ENCODE assay signal across 12 cellular contexts in the genomic region with DNA sequence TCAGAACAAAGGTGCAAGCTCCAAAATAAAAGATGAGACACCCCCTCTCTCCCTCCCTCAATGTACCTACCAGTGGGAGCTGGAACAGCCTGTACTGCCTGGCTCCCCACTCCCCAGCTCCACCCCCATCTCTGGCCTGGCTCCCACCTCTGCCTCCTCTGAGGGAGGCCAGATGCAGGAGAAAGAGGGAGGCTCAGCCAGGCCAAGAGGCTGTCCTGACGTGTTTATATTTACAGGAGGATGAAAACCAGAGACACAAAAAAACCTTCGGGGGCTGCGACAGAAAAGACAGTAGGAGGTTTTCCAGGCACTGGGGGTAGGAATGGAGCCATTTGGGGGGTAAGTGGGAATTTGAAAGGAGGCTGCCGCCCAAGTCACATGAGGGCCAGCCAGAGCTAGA. TPM values are rescaled to one million over a fixed set of nuclear protein-coding genes. Genes with fewer than 3 reads are reported as not detected.
A peak's percentile ranks its signal among the peaks of the same experiment; 100 is the strongest.
DNase-seq lines count a peak whose midpoint lies in the region; ATAC-seq and TF ChIP-seq lines count a peak whose summit lies in the region.
"Had no signal": no experiment of that assay in that cellular context is flagged by ENCODE, and none has a peak within 500 bp of the region (broad histone marks: within the 10 kb centered on the region; RNA-seq: fewer than 3 reads in every experiment).

No MANE protein-coding gene starts in this region.

- H3K9me3 Mint-ChIP-seq in activated naive CD4-positive, alpha-beta T cell treated with anti-CD3 and anti-CD28 coated beads, Interleukin-2, amount 50 U/mL, for 24 hours = no peaks in the 10 kb centered on the region
- H3K9me3 Mint-ChIP-seq in naive thymus-derived CD8-positive, alpha-beta T cell = no peaks in the 10 kb centered on the region
- H3K9me3 Mint-ChIP-seq in type B pancreatic cell = no peaks in the 10 kb centered on the region
- H3K9me3 Mint-ChIP-seq: natural killer cell treated with Interleukin-12 subunit alpha and Interleukin-12 subunit beta and Interleukin-15 and Interleukin-18, amount 100 ng/mL, for 72 hours had no signal

- POLR2A ChIA-PET in naive thymus-derived CD8-positive, alpha-beta T cell (lab: Charles Lee) = interaction anchor here (0.5 to 0.8 kb wide), 2 partner anchors 9 to 24 kb away, joined by 4 read pairs; no protein-coding TSS in a partner anchor

- ATAC-seq in naive thymus-derived CD8-positive, alpha-beta T cell = no peak
- ATAC-seq in GM19397 (IDR thresholded peaks at IDR 0.05; ENCODE audit: unreplicated experiment) = no peak
- ATAC-seq: natural killer cell treated with Interleukin-12 subunit alpha and Interleukin-12 subunit beta and Interleukin-15 and Interleukin-18, amount 100 ng/mL, for 72 hours had no signal

- peak; percentile 97 for TF ChIP-seq EP300 in transverse colon (IDR thresholded peaks at IDR 0.05; ENCODE audit: low read depth)

- intact Hi-C loops in transverse colon (cut with DNase I; ENCODE audit: low total_unique reads) = loop anchor here (5.0 kb wide), 1 partner anchor 631 kb away; a partner anchor contains a TSS

- no peaks in the 10 kb centered on the region for H3K27me3 ChIP-seq in transverse colon
- H3K27me3 ChIP-seq: ascending aorta, gastrocnemius medialis had no signal

- TF ChIP-seq CTCF in transverse colon (IDR thresholded peaks at IDR 0.05) (no peak), type B pancreatic cell (conservative IDR thresholded peaks at IDR 0.05) (no peak)

- DNase-seq in activated naive CD4-positive, alpha-beta T cell (lab: John Stamatoyannopoulos, UW) = no peak
- DNase-seq in amniotic epithelial cell (ENCODE audit: low read depth) (peak; percentile 80), transverse colon (peak; percentile 64), NCI-H524 (lab: John Stamatoyannopoulos, UW) (no peak), type B pancreatic cell (ENCODE audit: extremely low spot score, unreplicated experiment) (no peak)
- DNase-seq in naive thymus-derived CD8-positive, alpha-beta T cell = no peak
- DNase-seq: small intestine had no signal

- in situ Hi-C loops in transverse colon (cut with MboI; ENCODE audit: low pct_ligation_motif_present in 1 of 4, low pct_unique_long_range_greater_than_20kb in 1 of 4, low sequenced_read_pairs in 3 of 4) = loop anchor here in 2 of 4 donors (25.0 kb wide), 3 partner anchors 194 to 444 kb away; a partner anchor contains a TSS

- no peak overlapping the region for H3K4me3 Mint-ChIP-seq in activated naive CD4-positive, alpha-beta T cell treated with anti-CD3 and anti-CD28 coated beads, Interleukin-2, amount 50 U/mL, for 24 hours
- no peak overlapping the region for H3K4me3 Mint-ChIP-seq in naive thymus-derived CD8-positive, alpha-beta T cell
- H3K4me3 Mint-ChIP-seq in type B pancreatic cell = no peak overlapping the region
- H3K4me3 Mint-ChIP-seq: natural killer cell treated with Interleukin-12 subunit alpha and Interleukin-12 subunit beta and Interleukin-15 and Interleukin-18, amount 100 ng/mL, for 72 hours had no signal

- peaks cover 0 to 32% (median 5%) of the 10 kb centered on the region in 4 donors for H3K4me1 ChIP-seq in transverse colon
- H3K4me1 ChIP-seq: ascending aorta, gastrocnemius medialis had no signal

- no peaks in the 10 kb centered on the region for H3K36me3 ChIP-seq in transverse colon
- H3K36me3 ChIP-seq: ascending aorta, gastrocnemius medialis had no signal

- no peak for TF ChIP-seq POLR2A in transverse colon (IDR thresholded peaks at IDR 0.05)

- H3K4me3 ChIP-seq in transverse colon = no peak overlapping the region
- H3K4me3 ChIP-seq: ascending aorta, gastrocnemius medialis had no signal

- H3K4me1 Mint-ChIP-seq in activated naive CD4-positive, alpha-beta T cell treated with anti-CD3 and anti-CD28 coated beads, Interleukin-2, amount 50 U/mL, for 24 hours = peaks cover 26% of the 10 kb centered on the region
- peaks cover 23 to 42% (median 35%) of the 10 kb centered on the region in 4 donors for H3K4me1 Mint-ChIP-seq in naive thymus-derived CD8-positive, alpha-beta T cell
- no peaks in the 10 kb centered on the region for H3K4me1 Mint-ChIP-seq in type B pancreatic cell (ENCODE audit: unreplicated experiment)

- H3K9me3 ChIP-seq in transverse colon = no peaks in the 10 kb centered on the region
- H3K9me3 ChIP-seq: ascending aorta, gastrocnemius medialis had no signal

- peak overlapping the region; percentile 67 to 91 (median 84) for H3K27ac ChIP-seq in transverse colon
- H3K27ac ChIP-seq: ascending aorta had no signal

- peak overlapping the region; percentile 52 for H3K27ac Mint-ChIP-seq in activated naive CD4-positive, alpha-beta T cell treated with anti-CD3 and anti-CD28 coated beads, Interleukin-2, amount 50 U/mL, for 24 hours
- H3K27ac Mint-ChIP-seq in naive thymus-derived CD8-positive, alpha-beta T cell = peak overlapping the region in 7 of 10 donors; percentile 44 to 79 (median 70)
- H3K27ac Mint-ChIP-seq in type B pancreatic cell = no peak overlapping the region

- H3K27me3 Mint-ChIP-seq in activated naive CD4-positive, alpha-beta T cell treated with anti-CD3 and anti-CD28 coated beads, Interleukin-2, amount 50 U/mL, for 24 hours = no peaks in the 10 kb centered on the region
- H3K27me3 Mint-ChIP-seq in naive thymus-derived CD8-positive, alpha-beta T cell = no peaks in the 10 kb centered on the region
- H3K27me3 Mint-ChIP-seq in type B pancreatic cell = peaks cover 8% of the 10 kb centered on the region
- H3K27me3 Mint-ChIP-seq: natural killer cell treated with Interleukin-12 subunit alpha and Interleukin-12 subunit beta and Interleukin-15 and Interleukin-18, amount 100 ng/mL, for 72 hours had no signal

- WGBS in transverse colon (ENCODE audit: low coverage in 1 of 2), 2 donors = 69 to 74% methylated on average over 3 to 4 of the region's 4 CpGs

- H3K36me3 Mint-ChIP-seq in activated naive CD4-positive, alpha-beta T cell treated with anti-CD3 and anti-CD28 coated beads, Interleukin-2, amount 50 U/mL, for 24 hours = peaks cover 17% of the 10 kb centered on the region
- H3K36me3 Mint-ChIP-seq in naive thymus-derived CD8-positive, alpha-beta T cell = peaks cover 5 to 94% (median 18%) of the 10 kb centered on the region in 3 donors
- no peaks in the 10 kb centered on the region for H3K36me3 Mint-ChIP-seq in type B pancreatic cell
- H3K36me3 Mint-ChIP-seq: natural killer cell treated with Interleukin-12 subunit alpha and Interleukin-12 subunit beta and Interleukin-15 and Interleukin-18, amount 100 ng/mL, for 72 hours had no signal

RNA-seq across cellular contexts. Expression of a gene that starts 19.7 kb away (rescaled TPM):
- 100 to 1,000 TPM; 118 to 140 TPM for total RNA-seq in naive thymus-derived CD8-positive, alpha-beta T cell
- polyA plus RNA-seq in naive thymus-derived CD8-positive, alpha-beta T cell = 10 to 100 TPM in 1 of 3 donors, 1 to 10 TPM in 2; 3.2 to 10.6 (median 5.6) TPM
- total RNA-seq in transverse colon (100 to 1,000 TPM in 1 of 4 donors, 10 to 100 TPM in 3; 32.0 to 162 (median 92.8) TPM), type B pancreatic cell (ENCODE audit: low replicate concordance) (40.9 and 44.1 TPM in 2 replicates)

Comparison
In these comparisons a context has a peak if more than half of its experiments do, and no peak if none do; other contexts are left out.
1. DNase-seq: peak in amniotic epithelial cell (single experiment) and transverse colon (single experiment); none in activated naive CD4-positive, alpha-beta T cell (0 of 4), naive thymus-derived CD8-positive, alpha-beta T cell (0 of 10), NCI-H524 (0 of 2) and type B pancreatic cell (single experiment).